ENCODE assay signal across 16 cellular contexts in the genomic region with DNA sequence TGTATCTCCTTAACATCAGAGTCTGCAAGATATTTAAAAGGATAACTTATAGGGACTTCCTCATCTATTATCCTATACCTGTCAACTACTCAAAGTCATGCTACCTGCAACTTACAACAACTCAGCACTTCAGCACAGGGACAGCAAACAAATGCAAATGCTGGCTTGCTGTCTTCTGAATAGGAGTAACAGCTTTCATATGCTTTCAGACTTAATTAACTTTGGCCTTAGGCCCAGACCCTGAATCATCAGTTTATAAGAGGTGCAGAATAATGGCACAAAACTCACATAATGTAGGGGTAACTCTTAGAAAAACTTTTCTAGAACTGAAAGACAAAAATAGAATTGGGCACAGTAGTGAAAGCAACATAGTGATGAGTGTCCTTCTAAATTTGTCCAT.
DNase-seq lines count a peak whose midpoint lies in the region; FAIRE-seq and TF ChIP-seq lines count a peak whose summit lies in the region.
"Had no signal": no experiment of that assay in that cellular context is flagged by ENCODE, and none has a peak within 500 bp of the region (broad histone marks: within the 10 kb centered on the region; RNA-seq: fewer than 3 reads in every experiment).

No MANE protein-coding gene starts in this region.

- no peak for FAIRE-seq in H54 (lab: Jason Lieb, UNC)

- no peaks in the 10 kb centered on the region for H3K4me1 ChIP-seq in BE2C
- H3K4me1 ChIP-seq: breast epithelium, right atrium auricular region had no signal

- H3K27ac ChIP-seq in WERI-Rb-1, result no peak overlapping the region
- H3K27ac ChIP-seq: BLaER1 treated with 17β-estradiol and CSF1 and Interleukin-3, amounts not matched to agents 10 nM and 100 nM; breast epithelium; right atrium auricular region had no signal

- H3K9me3 ChIP-seq in BE2C (no peaks in the 10 kb centered on the region), WERI-Rb-1 (ENCODE audit: severe bottlenecking) (no peaks in the 10 kb centered on the region)
- H3K9me3 ChIP-seq: BLaER1 treated with 17β-estradiol and CSF1 and Interleukin-3, amounts not matched to agents 10 nM and 100 nM; breast epithelium; right atrium auricular region had no signal

- H3K36me3 ChIP-seq in kidney epithelial cell (ENCODE audit: control insufficient read depth, insufficient read depth, low read length), result no peaks in the 10 kb centered on the region
- no peaks in the 10 kb centered on the region for H3K36me3 ChIP-seq in BE2C
- H3K36me3 ChIP-seq in WERI-Rb-1, result no peaks in the 10 kb centered on the region
- H3K36me3 ChIP-seq: BLaER1 treated with 17β-estradiol and CSF1 and Interleukin-3, amounts not matched to agents 10 nM and 100 nM; breast epithelium; right atrium auricular region had no signal

- peak; percentile 83 for DNase-seq in DMS 273 (lab: John Stamatoyannopoulos, UW; ENCODE audit: unreplicated experiment)
- DNase-seq in NCI-H1092 treated with DMSO at 0.1 percent for 48 hours (lab: John Stamatoyannopoulos, UW), result peak; percentile 80
- peak; percentile 33 for DNase-seq in astrocyte of the spinal cord (ENCODE audit: low read depth, low spot score)
- DNase-seq in kidney epithelial cell (ENCODE audit: low read depth), result peak; percentile 7
- DNase-seq in GM13976 (ENCODE audit: low spot score), result no peak
- no peak for DNase-seq in BE2C
- no peak for DNase-seq in WERI-Rb-1
- DNase-seq in H54 (ENCODE audit: insufficient read length, low spot score), result no peak
- DNase-seq: activated CD4-positive, alpha-beta T cell treated with anti-CD3 and anti-CD28 coated beads for 48 hours; naive thymus-derived CD4-positive, alpha-beta T cell; NCI-H1048; stimulated activated CD4-positive, alpha-beta T cell treated with anti-CD3 and anti-CD28 coated beads, Interleukin-4, amount 100 ng/mL, for 24 hours; stimulated activated naive CD4-positive, alpha-beta T cell treated with Interleukin-2 at 50 U/mL for 16 hours had no signal

- TF ChIP-seq POLR2A in H54 (IDR thresholded peaks at IDR 0.05; ENCODE audit: low read depth, low read length), result no peak

- no peak overlapping the region for H3K4me3 ChIP-seq in astrocyte of the spinal cord (ENCODE audit: low read depth, low read length)
- no peak overlapping the region for H3K4me3 ChIP-seq in kidney epithelial cell (ENCODE audit: low read depth, low read length)
- no peak overlapping the region for H3K4me3 ChIP-seq in BE2C (ENCODE audit: low read depth, low read length)
- no peak overlapping the region for H3K4me3 ChIP-seq in WERI-Rb-1 (ENCODE audit: low read depth, low read length)
- H3K4me3 ChIP-seq: BLaER1 treated with 17β-estradiol and CSF1 and Interleukin-3, amounts not matched to agents 10 nM and 100 nM; breast epithelium; right atrium auricular region had no signal

- H3K27me3 ChIP-seq in kidney epithelial cell (ENCODE audit: control insufficient read depth, insufficient read depth, low read length) (no peaks in the 10 kb centered on the region), BE2C (no peaks in the 10 kb centered on the region; the same call in none of the 2 replicates), WERI-Rb-1 (ENCODE audit: insufficient read depth, low read depth, severe bottlenecking) (no peaks in the 10 kb centered on the region)
- H3K27me3 ChIP-seq: BLaER1 treated with 17β-estradiol and CSF1 and Interleukin-3, amounts not matched to agents 10 nM and 100 nM; breast epithelium; right atrium auricular region had no signal

- TF ChIP-seq CTCF in astrocyte of the spinal cord (IDR thresholded peaks at IDR 0.05; ENCODE audit: low read depth, low read length) (no peak), kidney epithelial cell (IDR thresholded peaks at IDR 0.05; ENCODE audit: insufficient read depth, low read length, poor library complexity, severe bottlenecking) (no peak), GM13976 (IDR thresholded peaks at IDR 0.05; ENCODE audit: borderline replicate concordance, control extremely low read depth, extremely low read depth, insufficient read depth, missing control alignments) (no peak), BE2C (IDR thresholded peaks at IDR 0.05; ENCODE audit: low read depth, low read length) (no peak), WERI-Rb-1 (IDR thresholded peaks at IDR 0.05; ENCODE audit: low read depth, low read length) (no peak)

- in situ Hi-C loops in astrocyte of the spinal cord (cut with HindIII; ENCODE audit: low sequenced_read_pairs), result no loop called here
- in situ Hi-C loops in GM13976 (cut with MboI; ENCODE audit: low sequenced_read_pairs, unreplicated experiment), result no loop called here

Comparison
In these comparisons a context has a peak if more than half of its experiments do, and no peak if none do; other contexts are left out.
1. DNase-seq: peak in DMS 273 (single experiment), NCI-H1092 treated with DMSO at 0.1 percent for 48 hours (single experiment), astrocyte of the spinal cord (single experiment) and kidney epithelial cell (single experiment); none in GM13976 (single experiment), BE2C (single experiment), WERI-Rb-1 (single experiment) and H54 (single experiment).